ENCODE assay signal across 31 cellular contexts in the genomic region with DNA sequence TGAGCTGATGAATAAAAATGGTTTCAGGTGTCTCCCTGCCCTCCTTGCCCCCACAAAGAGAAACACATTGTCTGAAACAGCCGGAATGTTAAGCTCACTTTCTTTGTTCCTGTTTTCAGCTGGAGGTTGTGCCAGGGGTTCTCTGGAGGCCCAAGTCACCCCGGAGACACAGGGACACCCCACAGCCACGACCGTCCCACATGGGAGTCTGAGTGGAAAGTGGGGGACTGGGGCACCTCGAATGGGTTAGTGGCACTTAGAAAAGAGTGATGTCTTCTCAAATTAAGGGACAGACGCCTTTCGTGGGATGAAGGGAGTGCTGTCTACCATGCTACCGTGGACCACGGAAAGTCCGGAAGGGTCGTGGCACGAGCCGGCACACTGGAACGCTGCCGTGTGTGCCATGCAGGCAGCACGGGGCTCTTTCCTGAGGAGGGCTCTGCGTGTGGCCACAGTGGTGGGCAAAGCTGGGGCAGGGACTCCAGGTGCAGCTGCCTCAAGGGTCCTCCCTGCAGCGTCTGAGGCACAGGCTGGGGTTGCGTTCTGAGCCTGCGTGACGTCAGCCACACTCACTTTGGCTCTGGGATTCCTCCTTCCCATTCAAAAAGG.
"Had no signal": no experiment of that assay in that cellular context is flagged by ENCODE, and none has a peak within 500 bp of the region (broad histone marks: within the 10 kb centered on the region; RNA-seq: fewer than 3 reads in every experiment).

No MANE protein-coding gene starts in this region.

- H3K4me3 Mint-ChIP-seq: activated CD4-positive, alpha-beta memory T cell treated with anti-CD3 and anti-CD28 coated beads for 36 hours; activated CD4-positive, alpha-beta T cell treated with anti-CD3 and anti-CD28 coated beads, Interleukin-2, amount 10 ng/mL, durations not matched to agents 24 days and 14 days; activated naive CD4-positive, alpha-beta T cell treated with anti-CD3 and anti-CD28 coated beads, Interleukin-2, amount 50 U/mL, for 24 hours; activated naive CD8-positive, alpha-beta T cell treated with anti-CD3 and anti-CD28 coated beads, Interleukin-2, amount 50 U/mL, for 24 hours; immature natural killer cell; natural killer cell treated with Interleukin-12 subunit alpha and Interleukin-12 subunit beta and Interleukin-15 and Interleukin-18, amount 100 ng/mL, for 72 hours had no signal

- H3K36me3 Mint-ChIP-seq: activated CD4-positive, alpha-beta memory T cell treated with anti-CD3 and anti-CD28 coated beads for 36 hours; activated naive CD4-positive, alpha-beta T cell treated with anti-CD3 and anti-CD28 coated beads, Interleukin-2, amount 50 U/mL, for 24 hours; immature natural killer cell; natural killer cell treated with Interleukin-12 subunit alpha and Interleukin-12 subunit beta and Interleukin-15 and Interleukin-18, amount 100 ng/mL, for 72 hours had no signal

- H3K9me3 Mint-ChIP-seq: activated CD4-positive, alpha-beta memory T cell treated with anti-CD3 and anti-CD28 coated beads for 36 hours; activated CD4-positive, alpha-beta T cell treated with anti-CD3 and anti-CD28 coated beads, Interleukin-2, amount 10 ng/mL, durations not matched to agents 24 days and 14 days; activated naive CD4-positive, alpha-beta T cell treated with anti-CD3 and anti-CD28 coated beads, Interleukin-2, amount 50 U/mL, for 24 hours; activated naive CD8-positive, alpha-beta T cell treated with anti-CD3 and anti-CD28 coated beads, Interleukin-2, amount 50 U/mL, for 24 hours; immature natural killer cell; natural killer cell treated with Interleukin-12 subunit alpha and Interleukin-12 subunit beta and Interleukin-15 and Interleukin-18, amount 100 ng/mL, for 72 hours had no signal

- H3K27ac ChIP-seq: esophagus muscularis mucosa, foreskin keratinocyte, heart left ventricle, lower lobe of right lung, neutrophil, pancreas, prostate gland, suprapubic skin, upper lobe of right lung had no signal

- H3K4me3 ChIP-seq: esophagus muscularis mucosa, heart left ventricle, lower lobe of right lung, mucosa of descending colon, pancreas, prostate gland, suprapubic skin, tibial artery, upper lobe of right lung had no signal

- H3K4me1 ChIP-seq: foreskin keratinocyte, pancreas, prostate gland had no signal

- H3K27ac Mint-ChIP-seq: activated CD4-positive, alpha-beta memory T cell treated with anti-CD3 and anti-CD28 coated beads for 36 hours; activated CD4-positive, alpha-beta T cell treated with anti-CD3 and anti-CD28 coated beads, Interleukin-2, amount 10 ng/mL, durations not matched to agents 24 days and 14 days; activated naive CD4-positive, alpha-beta T cell treated with anti-CD3 and anti-CD28 coated beads, Interleukin-2, amount 50 U/mL, for 24 hours; activated naive CD8-positive, alpha-beta T cell treated with anti-CD3 and anti-CD28 coated beads, Interleukin-2, amount 50 U/mL, for 24 hours; activated T-helper 2 cell treated with anti-CD3 and anti-CD28 coated beads, Interferon-gamma antibody, Interleukin-2, Interleukin-4, amounts not matched to agents 10 μg/mL and 5 μg/mL and 100 μg/mL, durations not matched to agents 14 hours and 24 hours and 36 hours; immature natural killer cell; natural killer cell treated with Interleukin-12 subunit alpha and Interleukin-12 subunit beta and Interleukin-15 and Interleukin-18, amount 100 ng/mL, for 72 hours had no signal

- ATAC-seq: activated naive CD8-positive, alpha-beta T cell treated with anti-CD3 and anti-CD28 coated beads, Interleukin-2, amount 50 U/mL, for 24 hours; foreskin keratinocyte; heart left ventricle; lower lobe of right lung; mucosa of descending colon; natural killer cell treated with Interleukin-12 subunit alpha and Interleukin-12 subunit beta and Interleukin-15 and Interleukin-18, amount 100 ng/mL, for 72 hours; pancreas; upper lobe of right lung had no signal

- H3K36me3 ChIP-seq: esophagus muscularis mucosa, heart left ventricle, lower lobe of right lung, neutrophil, pancreas, prostate gland, suprapubic skin, tibial artery, upper lobe of right lung had no signal

- DNase-seq: activated CD4-positive, alpha-beta memory T cell treated with anti-CD3 and anti-CD28 coated beads for 36 hours; activated CD4-positive, alpha-beta T cell treated with anti-CD3 and anti-CD28 coated beads, Interleukin-2, amount 10 ng/mL, durations not matched to agents 24 days and 14 days; activated CD4-positive, CD25-positive, alpha-beta regulatory T cell treated with anti-CD3 and anti-CD28 coated beads, Interleukin-2, amount 50 U/mL, for 72 hours; activated naive CD8-positive, alpha-beta T cell treated with anti-CD3 and anti-CD28 coated beads, Interleukin-2, amount 50 U/mL, for 24 hours; activated T-cell treated with anti-CD3 and anti-CD28 coated beads, Interleukin-2, amount 50 U/mL, for 48 hours; amygdala; caudate nucleus; cortex of kidney; foreskin keratinocyte; heart left ventricle; hypothalamus; immature natural killer cell; kidney; lower lobe of right lung; mesenchymal stem cell; mucosa of descending colon; retina; stimulated activated CD4-positive, alpha-beta T cell treated with anti-CD3 and anti-CD28 coated beads, Interleukin-15, amount 100 ng/mL, for 24 hours; stimulated activated CD4-positive, alpha-beta T cell treated with anti-CD3 and anti-CD28 coated beads, Interleukin-2, amount 100 ng/mL, for 24 hours; stimulated activated naive CD4-positive, alpha-beta T cell; tibial artery; upper lobe of right lung had no signal

- FAIRE-seq: kidney, pancreas, TTC549 had no signal

- H3K9me3 ChIP-seq: esophagus muscularis mucosa, heart left ventricle, lower lobe of right lung, mucosa of descending colon, neutrophil, pancreas, prostate gland, suprapubic skin, tibial artery, upper lobe of right lung had no signal

- H3K4me1 Mint-ChIP-seq: activated CD4-positive, alpha-beta T cell treated with anti-CD3 and anti-CD28 coated beads, Interleukin-2, amount 10 ng/mL, durations not matched to agents 24 days and 14 days; activated naive CD4-positive, alpha-beta T cell treated with anti-CD3 and anti-CD28 coated beads, Interleukin-2, amount 50 U/mL, for 24 hours; immature natural killer cell had no signal
